8 cellular contexts compared by ENCODE assay signal in genomic region chr12:2958432-2959193, GRCh38. TPM values are rescaled to one million over a fixed set of nuclear protein-coding genes. Genes with fewer than 3 reads are reported as not detected.
DNase-seq lines count a peak whose midpoint lies in the region; ATAC-seq and TF ChIP-seq lines count a peak whose summit lies in the region.

No MANE protein-coding gene starts in this region.

- peaks cover 9 to 11% of the 10 kb centered on the region in 2 donors for H3K4me1 Mint-ChIP-seq in immature natural killer cell
- H3K4me1 Mint-ChIP-seq in stimulated activated effector memory CD8-positive, alpha-beta T cell treated with anti-CD3 and anti-CD28 coated beads, Interleukin-12 subunit alpha, Interleukin-12 subunit beta, amount 100 ng/mL, for 72 hours = peaks cover 16% of the 10 kb centered on the region

- H3K36me3 ChIP-seq in ACC112 (ENCODE audit: insufficient read depth, low read length) = no peaks in the 10 kb centered on the region

- no peak overlapping the region for H3K27ac Mint-ChIP-seq in immature natural killer cell
- no peak overlapping the region for H3K27ac Mint-ChIP-seq in stimulated activated effector memory CD8-positive, alpha-beta T cell treated with anti-CD3 and anti-CD28 coated beads, Interleukin-12 subunit alpha, Interleukin-12 subunit beta, amount 100 ng/mL, for 72 hours

- H2AFZ ChIP-seq in ACC112 (ENCODE audit: low read length, unreplicated experiment) = peak overlapping the region; percentile 94

- peaks cover 10 to 27% (median 17%) of the 10 kb centered on the region in 3 donors for H3K27me3 Mint-ChIP-seq in immature natural killer cell (ENCODE audit: low read depth in 3 of 3)

- in situ Hi-C loops in astrocyte of the spinal cord (cut with HindIII; ENCODE audit: low sequenced_read_pairs) = no loop called here

- peak overlapping the region; percentile 56 for H3K27ac ChIP-seq in ACC112 (ENCODE audit: low read depth, low read length)

- H3K27me3 ChIP-seq in ACC112 (ENCODE audit: insufficient read depth, low read length) = no peaks in the 10 kb centered on the region

- H3K4me3 ChIP-seq in ACC112 (ENCODE audit: low read depth, low read length) (peak overlapping the region; percentile 93), GM08714 (ENCODE audit: low read length) (peak overlapping the region; percentile 18), astrocyte of the spinal cord (ENCODE audit: low read depth, low read length) (peak overlapping the region; percentile 58)

- no peak for TF ChIP-seq CTCF in astrocyte of the spinal cord (IDR thresholded peaks at IDR 0.05; ENCODE audit: low read depth, low read length)

- peaks cover 22% of the 10 kb centered on the region for H3K4me1 ChIP-seq in ACC112 (ENCODE audit: control insufficient read depth, insufficient read depth, low read length, unreplicated experiment)

- no peaks in the 10 kb centered on the region for H3K9me3 Mint-ChIP-seq in immature natural killer cell
- H3K9me3 Mint-ChIP-seq in stimulated activated effector memory CD8-positive, alpha-beta T cell treated with anti-CD3 and anti-CD28 coated beads, Interleukin-12 subunit alpha, Interleukin-12 subunit beta, amount 100 ng/mL, for 72 hours = no peaks in the 10 kb centered on the region

- H3K79me2 ChIP-seq in ACC112 (ENCODE audit: control insufficient read depth, insufficient read depth, low read length, unreplicated experiment) = peaks cover 30% of the 10 kb centered on the region

- H3K36me3 Mint-ChIP-seq in immature natural killer cell = peaks cover 0 to 3% (median 0%) of the 10 kb centered on the region in 3 donors
- no peaks in the 10 kb centered on the region for H3K36me3 Mint-ChIP-seq in stimulated activated effector memory CD8-positive, alpha-beta T cell treated with anti-CD3 and anti-CD28 coated beads, Interleukin-12 subunit alpha, Interleukin-12 subunit beta, amount 100 ng/mL, for 72 hours

- DNase-seq in NCI-H446 (lab: John Stamatoyannopoulos, UW) (peak; percentile 72 to 87), astrocyte of the spinal cord (ENCODE audit: low read depth, low spot score) (peak; percentile 71), immature natural killer cell (no peak)
- no peak for DNase-seq in stimulated activated effector memory CD8-positive, alpha-beta T cell treated with anti-CD3 and anti-CD28 coated beads, Interleukin-12 subunit alpha, Interleukin-12 subunit beta, amount 100 ng/mL, for 72 hours (ENCODE audit: low spot score in 2 of 2)

- peak; percentile 23 for ATAC-seq in stimulated activated effector memory CD8-positive, alpha-beta T cell treated with anti-CD3 and anti-CD28 coated beads, Interleukin-12 subunit alpha, Interleukin-12 subunit beta, amount 100 ng/mL, for 72 hours
- no peak for ATAC-seq in GM18858 (IDR thresholded peaks at IDR 0.05; ENCODE audit: unreplicated experiment)
- no peak for ATAC-seq in GM18511 (IDR thresholded peaks at IDR 0.05; ENCODE audit: unreplicated experiment)

- peak overlapping the region in 4 of 5 donors; percentile 22 to 70 (median 61) for H3K4me3 Mint-ChIP-seq in immature natural killer cell
- peak overlapping the region; percentile 74 for H3K4me3 Mint-ChIP-seq in stimulated activated effector memory CD8-positive, alpha-beta T cell treated with anti-CD3 and anti-CD28 coated beads, Interleukin-12 subunit alpha, Interleukin-12 subunit beta, amount 100 ng/mL, for 72 hours

RNA-seq across cellular contexts. Expression of gene TEAD4, which starts 0.6 kb away (rescaled TPM):
- polyA plus RNA-seq in immature natural killer cell = not detected

Comparison
In these comparisons a context has a peak if more than half of its experiments do, and no peak if none do; other contexts are left out.
1. H3K4me3 ChIP-seq: peak in every context shown above with its lines; median percentile 93 in ACC112; 58 in astrocyte of the spinal cord; 18 in GM08714.
2. DNase-seq: peak in NCI-H446 (2 of 2) and astrocyte of the spinal cord (single experiment); none in immature natural killer cell (0 of 3) and stimulated activated effector memory CD8-positive, alpha-beta T cell treated with anti-CD3 and anti-CD28 coated beads, Interleukin-12 subunit alpha, Interleukin-12 subunit beta, amount 100 ng/mL, for 72 hours (0 of 2).